8 cellular contexts compared by ENCODE assay signal in the genomic region with DNA sequence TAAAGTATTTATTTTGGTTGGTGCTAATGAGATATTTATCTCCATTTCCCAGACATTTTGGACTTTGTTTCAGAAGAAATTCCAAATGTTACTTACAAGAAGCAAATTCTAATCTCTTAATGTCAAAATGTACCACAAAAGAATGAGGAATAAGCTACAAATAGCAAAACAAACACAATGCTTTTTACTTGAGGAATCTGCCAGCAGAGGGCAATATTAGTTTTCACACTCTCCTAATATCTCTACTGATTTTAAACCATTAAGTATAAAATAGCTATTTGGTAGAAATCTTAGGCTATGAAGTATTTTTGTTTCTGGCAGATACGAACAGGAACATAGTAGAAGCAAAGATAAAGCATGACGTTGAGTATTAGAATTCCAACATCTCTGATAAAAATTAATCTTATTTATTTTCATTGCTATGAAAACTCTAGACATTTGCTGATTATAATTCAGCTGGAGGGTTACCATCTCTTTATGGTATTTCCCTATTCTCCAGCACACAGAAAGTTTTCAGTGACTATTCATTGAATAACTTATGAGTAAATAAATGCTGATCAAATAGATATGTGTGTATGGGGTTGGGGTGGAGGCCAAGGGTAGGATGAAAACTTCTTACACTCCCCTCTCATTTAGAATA. TPM values are rescaled to one million over a fixed set of nuclear protein-coding genes. Genes with fewer than 3 reads are reported as not detected.
DNase-seq lines count a peak whose midpoint lies in the region; ATAC-seq, FAIRE-seq and TF ChIP-seq lines count a peak whose summit lies in the region.

No MANE protein-coding gene starts in this region.

- no peaks in the 10 kb centered on the region for H3K9me3 ChIP-seq in osteoblast (ENCODE audit: low read depth, low read length)

- peak; percentile 44; the same call in 1 of the 3 replicates for TF ChIP-seq CTCF in GM12872 (IDR thresholded peaks at IDR 0.05; ENCODE audit: insufficient read depth, low read depth, low read length)
- TF ChIP-seq CTCF in osteoblast (IDR thresholded peaks at IDR 0.05; ENCODE audit: extremely low read depth, low read depth, low read length) = peak; percentile 60

- H3K79me2 ChIP-seq in osteoblast (ENCODE audit: insufficient read depth, low read length) = no peaks in the 10 kb centered on the region

- no peaks in the 10 kb centered on the region for H3K27me3 ChIP-seq in osteoblast (ENCODE audit: insufficient read depth, low read length)

- no peaks in the 10 kb centered on the region for H3K36me3 ChIP-seq in osteoblast (ENCODE audit: insufficient read depth, low read length)

- ATAC-seq in GM21423 (IDR thresholded peaks at IDR 0.05; ENCODE audit: unreplicated experiment) (no peak), GM21786 (IDR thresholded peaks at IDR 0.05; ENCODE audit: unreplicated experiment) (no peak)

- H4K20me1 ChIP-seq in osteoblast (ENCODE audit: insufficient read depth, low read length) = no peaks in the 10 kb centered on the region

- FAIRE-seq in endometrium (lab: Jason Lieb, UNC) = peak; percentile 92

- peak; percentile 39 to 62 for DNase-seq in NCI-H446 (lab: John Stamatoyannopoulos, UW)
- DNase-seq in osteoblast (ENCODE audit: insufficient read length, low spot score, missing footprints) = no peak
- no peak for DNase-seq in stimulated activated naive CD4-positive, alpha-beta T cell (lab: John Stamatoyannopoulos, UW)
- no peak for DNase-seq in stimulated activated CD4-positive, alpha-beta T cell treated with anti-CD3 and anti-CD28 coated beads, Interleukin-2, amount 100 ng/mL, for 24 hours

- H3K27ac ChIP-seq in osteoblast (ENCODE audit: low read depth, low read length) = no peak overlapping the region

- H3K4me3 ChIP-seq in osteoblast (ENCODE audit: insufficient read depth, low read length) = no peak overlapping the region

- H2AFZ ChIP-seq in osteoblast (ENCODE audit: low read length) = no peak overlapping the region

- H3K4me1 ChIP-seq in osteoblast (ENCODE audit: insufficient read depth, low read length) = peaks cover 17% of the 10 kb centered on the region

- H3K4me2 ChIP-seq in osteoblast (ENCODE audit: insufficient read depth, low read length) = no peak overlapping the region

RNA-seq across cellular contexts. Expression of gene HMCN1, which starts 13.4 kb away (rescaled TPM):
- 178 and 269 TPM in 2 replicates for total RNA-seq in osteoblast

Comparison
In these comparisons a context has a peak if more than half of its experiments do, and no peak if none do; other contexts are left out.
1. DNase-seq: peak in NCI-H446 (2 of 2); none in osteoblast (single experiment), stimulated activated naive CD4-positive, alpha-beta T cell (0 of 6) and stimulated activated CD4-positive, alpha-beta T cell treated with anti-CD3 and anti-CD28 coated beads, Interleukin-2, amount 100 ng/mL, for 24 hours (0 of 2).